ENCODE assay signal across 23 cellular contexts in the genomic region with DNA sequence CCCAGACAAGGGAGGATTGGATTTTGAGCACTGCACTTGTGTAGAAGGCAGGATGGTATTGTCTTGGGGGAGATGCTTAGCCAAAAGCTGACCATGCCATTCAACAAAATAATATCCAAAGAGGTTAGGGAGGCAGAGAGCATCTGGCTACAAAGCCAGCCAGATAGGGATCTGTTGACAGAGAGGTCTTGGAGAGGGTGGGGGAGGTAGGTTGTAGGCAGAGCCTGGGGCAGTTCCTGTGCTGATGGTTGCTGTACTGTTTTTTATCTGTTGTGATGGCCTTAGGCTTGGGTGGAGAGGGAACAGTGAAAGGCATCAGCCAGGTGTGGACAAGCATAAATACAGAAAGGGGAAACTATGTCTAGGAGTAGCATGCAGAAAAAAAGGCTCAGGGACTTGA.
"Had no signal": no experiment of that assay in that cellular context is flagged by ENCODE, and none has a peak within 500 bp of the region (broad histone marks: within the 10 kb centered on the region; RNA-seq: fewer than 3 reads in every experiment).

No MANE protein-coding gene starts in this region.

- H3K36me3 ChIP-seq: left ventricle myocardium inferior, neutrophil, pancreas, stomach, suprapubic skin, tibial nerve had no signal

- H3K4me2 ChIP-seq: hepatocyte had no signal

- DNase-seq: activated CD4-positive, alpha-beta T cell treated with anti-CD3 and anti-CD28 coated beads, Interleukin-2, amount 10 ng/mL, durations not matched to agents 7 days and 5 days; activated CD8-positive, alpha-beta memory T cell treated with anti-CD3 and anti-CD28 coated beads, Interleukin-2, amount 10 ng/mL, durations not matched to agents 7 days and 5 days; activated CD8-positive, alpha-beta T cell treated with anti-CD3 and anti-CD28 coated beads for 36 hours; aorta; caudate nucleus; effector CD4-positive, alpha-beta T cell; erythroblast; foreskin melanocyte; immature natural killer cell; kidney glomerular epithelial cell; left ventricle myocardium inferior; midbrain; pancreas; right cardiac atrium; stomach had no signal

- H3K4me3 ChIP-seq: hepatocyte, left ventricle myocardium inferior, pancreas, stomach, suprapubic skin, tibial nerve had no signal

- H2AFZ ChIP-seq: hepatocyte had no signal

- H3K9me3 ChIP-seq: neutrophil, pancreas, suprapubic skin had no signal

- H3K27ac ChIP-seq: hepatocyte, left ventricle myocardium inferior, neutrophil, pancreas, stomach, suprapubic skin, tibial nerve had no signal

- H3K4me1 ChIP-seq: left ventricle myocardium inferior, pancreas, stomach, tibial nerve had no signal

- H3K27me3 ChIP-seq: hepatocyte, neutrophil, pancreas, stomach, suprapubic skin, tibial nerve had no signal

- ATAC-seq: activated CD4-positive, CD25-positive, alpha-beta regulatory T cell treated with anti-CD3 and anti-CD28 coated beads, Interleukin-2, amount 50 U/mL, for 24 hours; activated CD8-positive, alpha-beta memory T cell treated with anti-CD3 and anti-CD28 coated beads, Interleukin-2, amount 10 ng/mL, durations not matched to agents 7 days and 5 days; activated CD8-positive, alpha-beta T cell treated with anti-CD3 and anti-CD28 coated beads for 36 hours; activated naive CD4-positive, alpha-beta T cell treated with anti-CD3 and anti-CD28 coated beads, Interleukin-2, amount 50 U/mL, for 72 hours; natural killer cell treated with Interleukin-12 subunit alpha and Interleukin-12 subunit beta and Interleukin-15 and Interleukin-18, amount 100 ng/mL, for 72 hours; pancreas; right cardiac atrium; stimulated activated memory B cell treated with anti-CD40 and anti-IgM and Interleukin-4, amounts not matched to agents 10 μg/mL and 1 μg/mL and 100 μg/mL, for 72 hours had no signal

- H3K79me2 ChIP-seq: hepatocyte had no signal
